ENCODE assay signal across 9 cellular contexts in genomic region chr10:102134416-102134815, GRCh38. TPM values are rescaled to one million over a fixed set of nuclear protein-coding genes. Genes with fewer than 3 reads are reported as not detected.
A peak's percentile ranks its signal among the peaks of the same experiment; 100 is the strongest.
DNase-seq lines count a peak whose midpoint lies in the region; ATAC-seq and TF ChIP-seq lines count a peak whose summit lies in the region.
"Had no signal": no experiment of that assay in that cellular context is flagged by ENCODE, and none has a peak within 500 bp of the region (broad histone marks: within the 10 kb centered on the region; RNA-seq: fewer than 3 reads in every experiment).

No MANE protein-coding gene starts in this region.

- H3K36me3 ChIP-seq in CD8-positive, alpha-beta T cell (ENCODE audit: insufficient read depth, low read length), result peaks cover 17% of the 10 kb centered on the region
- H3K36me3 ChIP-seq in OCI-LY3 (replicated peaks; ENCODE audit: low read depth, low read length) (peaks cover 36% of the 10 kb centered on the region), endodermal cell (ENCODE audit: control insufficient read depth, insufficient read depth, low read length) (peaks cover 22% of the 10 kb centered on the region), neuron (ENCODE audit: insufficient read depth, low read length) (peaks cover 19% of the 10 kb centered on the region)

- POLR2A ChIA-PET in CD8-positive, alpha-beta T cell (lab: Charles Lee), result interaction anchor here (0.8 to 1.0 kb wide), 2 partner anchors 11 to 16 kb away, joined by 3 read pairs; no protein-coding TSS in a partner anchor

- H3K4me1 ChIP-seq in CD8-positive, alpha-beta T cell (ENCODE audit: insufficient read depth, low read length), result peaks cover 26% of the 10 kb centered on the region
- H3K4me1 ChIP-seq in OCI-LY3 (ENCODE audit: low read length) (peaks cover 43% of the 10 kb centered on the region), endodermal cell (ENCODE audit: control insufficient read depth, insufficient read depth, low read length) (peaks cover 21% of the 10 kb centered on the region), neuron (ENCODE audit: insufficient read depth, low read length) (peaks cover 11% of the 10 kb centered on the region)

- ATAC-seq in CD8-positive, alpha-beta T cell, result no peak

- H3K27ac ChIP-seq in CD8-positive, alpha-beta T cell (ENCODE audit: low read depth, low read length), result no peak overlapping the region
- H3K27ac ChIP-seq in OCI-LY3 (ENCODE audit: low read length) (peak overlapping the region; percentile 78), endodermal cell (ENCODE audit: low read depth, low read length) (no peak overlapping the region)

- H3K27me3 Mint-ChIP-seq in CD8-positive, alpha-beta T cell (ENCODE audit: low read depth), result no peaks in the 10 kb centered on the region
- no peaks in the 10 kb centered on the region for H3K27me3 Mint-ChIP-seq in endodermal cell (ENCODE audit: insufficient read depth)

- H3K27me3 ChIP-seq in CD8-positive, alpha-beta T cell (ENCODE audit: insufficient read depth, low read length), result no peaks in the 10 kb centered on the region
- H3K27me3 ChIP-seq in OCI-LY3 (ENCODE audit: low read depth, low read length) (no peaks in the 10 kb centered on the region), endodermal cell (ENCODE audit: control insufficient read depth, insufficient read depth, low read length, poor library complexity, severe bottlenecking) (no peaks in the 10 kb centered on the region), neuron (ENCODE audit: insufficient read depth, low read length) (no peaks in the 10 kb centered on the region)

- no peaks in the 10 kb centered on the region for H3K9me3 ChIP-seq in CD8-positive, alpha-beta T cell (ENCODE audit: low read length)
- H3K9me3 ChIP-seq in OCI-LY3 (ENCODE audit: insufficient read depth, low read length) (no peaks in the 10 kb centered on the region), endodermal cell (ENCODE audit: control insufficient read depth, low read length) (no peaks in the 10 kb centered on the region), neuron (ENCODE audit: low read length) (no peaks in the 10 kb centered on the region)

- peak overlapping the region; percentile 97 for H3K4me2 ChIP-seq in OCI-LY3 (ENCODE audit: low read length)

- H3K36me3 Mint-ChIP-seq in CD8-positive, alpha-beta T cell, result peaks cover 33% of the 10 kb centered on the region
- peaks cover 13% of the 10 kb centered on the region for H3K36me3 Mint-ChIP-seq in endodermal cell (ENCODE audit: low read depth)

- H3K9ac ChIP-seq in OCI-LY3 (ENCODE audit: low read length) (peak overlapping the region; percentile 95), endodermal cell (ENCODE audit: extremely low read depth, low read length, poor library complexity, severe bottlenecking) (peak overlapping the region; percentile 85)

- H4K20me1 ChIP-seq in OCI-LY3 (ENCODE audit: insufficient read depth, low read length), result peaks cover 35% of the 10 kb centered on the region

- H3K79me2 ChIP-seq in OCI-LY3 (ENCODE audit: low read length), result peaks cover 72% of the 10 kb centered on the region

- H3K27ac Mint-ChIP-seq in CD8-positive, alpha-beta T cell, result peak overlapping the region; percentile 95
- H3K27ac Mint-ChIP-seq in endodermal cell, result peak overlapping the region; percentile 85

- TF ChIP-seq CTCF in CD8-positive, alpha-beta T cell (IDR thresholded peaks at IDR 0.05), result no peak
- TF ChIP-seq CTCF in OCI-LY3 (IDR thresholded peaks at IDR 0.05; ENCODE audit: low read depth, low read length) (no peak), endodermal cell (conservative IDR thresholded peaks at IDR 0.05) (no peak)

- WGBS in endodermal cell (ENCODE audit: insufficient coverage in 1 of 2, insufficient read length in 1 of 2), 2 experiments, result 69 to 100% methylated on average over 1 to 2 of the region's 2 CpGs

- CTCF ChIA-PET in CD8-positive, alpha-beta T cell (lab: Charles Lee), result interaction anchor here (1.1 kb wide), 1 partner anchor 35 kb away, joined by 3 read pairs; no protein-coding TSS in a partner anchor

- intact Hi-C loops in CD8-positive, alpha-beta T cell (cut with DNase I, micrococcal nuclease), result loop anchor here (5.0 to 10.0 kb wide), 5 partner anchors 288 to 782 kb away; partner anchors contain the start of genes ARL3 (in 1 of the 2), BTRC (in 1 of the 2), FBXL15 (in 1 of the 2) and FBXW4 (in 1 of the 2)

- DNase-seq in CD8-positive, alpha-beta T cell, result no peak
- DNase-seq in endodermal cell (no peak), NCI-H446 treated with DMSO at 0.1 percent for 48 hours (lab: John Stamatoyannopoulos, UW) (no peak), NCI-H1694 (lab: John Stamatoyannopoulos, UW) (no peak), activated gamma-delta T cell treated with Interleukin-2 at 50 U/mL for 16 hours (no peak)
- no peak for DNase-seq in central memory CD4-positive, alpha-beta T cell
- DNase-seq: NCI-H2081 treated with DMSO at 0.1 percent for 48 hours had no signal

- H2AFZ ChIP-seq in OCI-LY3 (ENCODE audit: low read depth, low read length), result no peak overlapping the region
- no peak overlapping the region for H2AFZ ChIP-seq in neuron (ENCODE audit: low read depth, low read length)

- no peaks in the 10 kb centered on the region for H3K9me3 Mint-ChIP-seq in CD8-positive, alpha-beta T cell
- H3K9me3 Mint-ChIP-seq in endodermal cell, result no peaks in the 10 kb centered on the region

- H3K4me1 Mint-ChIP-seq in CD8-positive, alpha-beta T cell (ENCODE audit: low read depth), result peaks cover 42% of the 10 kb centered on the region
- H3K4me1 Mint-ChIP-seq in endodermal cell, result peaks cover 39% of the 10 kb centered on the region

- H3K4me3 Mint-ChIP-seq in CD8-positive, alpha-beta T cell, result peak overlapping the region; percentile 96
- H3K4me3 Mint-ChIP-seq in endodermal cell, result peak overlapping the region; percentile 96

- no peak overlapping the region for H3K4me3 ChIP-seq in CD8-positive, alpha-beta T cell (ENCODE audit: low read depth, low read length)
- H3K4me3 ChIP-seq in OCI-LY3 (ENCODE audit: low read length) (peak overlapping the region; percentile 100), endodermal cell (ENCODE audit: low read length) (peak overlapping the region; percentile 94), neuron (ENCODE audit: low read length) (peak overlapping the region; percentile 53)

RNA-seq across cellular contexts. Expression of gene PPRC1, which starts 1.6 kb away (rescaled TPM):
- 10 to 100 TPM; 35.2 to 38.5 TPM for total RNA-seq in CD8-positive, alpha-beta T cell
- 10 to 100 TPM; 44.5 to 44.7 TPM for total RNA-seq in endodermal cell
- polyA plus RNA-seq in endodermal cell (2013, experiment 1 of 2), result 31.0 TPM
- polyA plus RNA-seq in endodermal cell (2013, experiment 2 of 2), result 26.7 TPM

RNA-seq across cellular contexts. Expression of gene LDB1, which starts 14.2 kb away (rescaled TPM):
- total RNA-seq in CD8-positive, alpha-beta T cell, result 100 to 1,000 TPM; 113 to 124 TPM
- 10 to 100 TPM; 72.0 to 82.6 TPM for total RNA-seq in endodermal cell
- polyA plus RNA-seq in endodermal cell (2013, experiment 1 of 2), result 112 TPM
- 104 TPM for polyA plus RNA-seq in endodermal cell (2013, experiment 2 of 2)

RNA-seq across cellular contexts. Expression of gene NOLC1, which starts 17.8 kb away (rescaled TPM):
- 10 to 100 TPM; 39.5 to 42.0 TPM for total RNA-seq in CD8-positive, alpha-beta T cell
- total RNA-seq in endodermal cell, result 10 to 100 TPM; 92.0 to 93.5 TPM
- 79.8 TPM for polyA plus RNA-seq in endodermal cell (2013, experiment 1 of 2)
- polyA plus RNA-seq in endodermal cell (2013, experiment 2 of 2), result 75.4 TPM
